1 cellular context compared by ENCODE assay signal in the genomic region with DNA sequence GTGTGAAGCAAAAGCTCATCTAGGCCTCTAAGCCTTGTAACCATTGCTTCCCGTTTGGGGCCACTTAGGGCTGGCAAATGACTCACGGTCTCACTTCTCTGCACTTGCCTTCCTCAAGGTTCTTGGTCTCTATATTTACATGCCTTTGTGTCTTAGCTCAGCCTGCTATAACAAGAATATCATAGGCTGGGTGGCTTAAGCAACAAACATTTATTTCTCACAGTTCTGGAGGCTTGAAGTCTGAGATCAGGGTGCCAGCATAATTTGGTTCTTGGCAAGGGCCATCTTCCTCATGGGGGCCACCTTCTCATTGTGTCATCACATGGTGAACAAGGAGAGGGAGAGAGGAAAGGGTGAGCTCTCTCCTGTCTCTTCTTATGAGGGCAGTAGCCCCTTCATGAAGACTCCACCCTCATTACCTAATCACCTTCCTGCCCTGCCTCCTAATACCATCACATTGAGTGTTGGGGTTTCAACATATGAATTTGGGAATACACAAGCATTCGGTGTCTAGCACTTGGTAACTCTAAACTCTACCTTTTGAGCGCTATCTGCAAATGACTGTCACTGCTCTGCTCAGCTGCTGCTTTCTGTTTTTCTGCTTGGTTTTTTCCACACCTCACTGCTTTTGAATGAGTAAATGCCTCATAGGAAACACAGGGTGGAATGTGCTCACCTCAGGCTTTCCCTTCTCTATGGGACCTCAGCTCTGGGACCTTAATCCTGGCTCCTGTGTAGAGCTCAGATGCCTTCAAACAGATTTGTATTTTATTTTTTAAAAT.
TF ChIP-seq lines count a peak whose summit lies in the region.

No MANE protein-coding gene starts in this region.

TF ChIP-seq in H1, 55 proteins besides CTCF, POLR2A, EP300 and RAD21:
- no peak for TF ChIP-seq GTF2F1 (IDR thresholded peaks at IDR 0.05; ENCODE audit: borderline replicate concordance, low read depth, low read length)
- TF ChIP-seq SP1 (IDR thresholded peaks at IDR 0.05; ENCODE audit: low read depth, low read length) = no peak
- no peak for TF ChIP-seq FOSL1 (IDR thresholded peaks at IDR 0.05; ENCODE audit: insufficient read depth, low read depth, low read length)
- no peak for TF ChIP-seq HDAC6 (IDR thresholded peaks at IDR 0.05; ENCODE audit: low read depth, low read length)
- TF ChIP-seq BCL11A (IDR thresholded peaks at IDR 0.05; ENCODE audit: low read depth in 2 of 2, low read length in 2 of 2) = no peak
- no peak for TF ChIP-seq POU5F1 (IDR thresholded peaks at IDR 0.05; ENCODE audit: low read depth, low read length)
- no peak for TF ChIP-seq KDM5A (IDR thresholded peaks at IDR 0.05; ENCODE audit: low read length)
- TF ChIP-seq BRCA1 (IDR thresholded peaks at IDR 0.05; ENCODE audit: low read depth, low read length) = no peak
- TF ChIP-seq KDM1A (IDR thresholded peaks at IDR 0.05; ENCODE audit: borderline replicate concordance, low read length) = no peak
- no peak for TF ChIP-seq RXRA (IDR thresholded peaks at IDR 0.05; ENCODE audit: insufficient read depth, low read depth, low read length)
- TF ChIP-seq RNF2 (IDR thresholded peaks at IDR 0.05; ENCODE audit: borderline replicate concordance, low read depth, low read length, missing control alignments, poor library complexity, severe bottlenecking) = no peak
- TF ChIP-seq TAF1 (IDR thresholded peaks at IDR 0.05; ENCODE audit: low read depth, low read length) = no peak
- TF ChIP-seq, protein P1, sequence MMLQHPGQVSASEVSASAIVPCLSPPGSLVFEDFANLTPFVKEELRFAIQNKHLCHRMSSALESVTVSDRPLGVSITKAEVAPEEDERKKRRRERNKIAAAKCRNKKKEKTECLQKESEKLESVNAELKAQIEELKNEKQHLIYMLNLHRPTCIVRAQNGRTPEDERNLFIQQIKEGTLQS (IDR thresholded peaks at IDR 0.05; ENCODE audit: insufficient read depth, low read depth, low read length) = no peak
- TF ChIP-seq RFX5 (IDR thresholded peaks at IDR 0.05; ENCODE audit: borderline replicate concordance, low read depth, low read length) = no peak
- no peak for TF ChIP-seq EGR1 (IDR thresholded peaks at IDR 0.05; ENCODE audit: borderline replicate concordance, low read depth, low read length)
- no peak for TF ChIP-seq SAP30 (IDR thresholded peaks at IDR 0.05; ENCODE audit: insufficient read depth, insufficient replicate concordance, low read length)
- no peak for TF ChIP-seq SIX5 (IDR thresholded peaks at IDR 0.05; ENCODE audit: low read depth, low read length)
